In the genomic region with DNA sequence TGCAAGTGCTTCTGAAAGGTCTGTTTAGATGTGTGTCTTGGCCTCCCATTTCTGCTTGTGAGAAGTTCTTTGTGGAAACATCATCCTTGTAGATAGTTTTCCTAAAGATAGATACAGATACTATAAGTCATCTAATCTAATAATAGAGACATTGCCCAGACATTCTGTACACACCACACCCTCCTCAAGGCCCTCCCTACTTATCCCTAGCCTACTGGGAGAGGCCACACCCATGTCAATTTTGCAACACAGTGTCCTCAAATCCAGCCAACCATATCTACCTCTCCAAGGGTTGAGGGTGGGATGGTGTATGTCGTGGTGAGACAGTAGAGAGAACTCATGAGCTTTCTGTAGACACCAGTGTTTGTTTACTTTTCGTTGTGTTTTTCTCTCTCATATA, we compare ENCODE assay signal across 21 cellular contexts. TPM values are rescaled to one million over a fixed set of nuclear protein-coding genes. Genes with fewer than 3 reads are reported as not detected.
A peak's percentile ranks its signal among the peaks of the same experiment; 100 is the strongest.
DNase-seq lines count a peak whose midpoint lies in the region; ATAC-seq and TF ChIP-seq lines count a peak whose summit lies in the region.
"Had no signal": no experiment of that assay in that cellular context is flagged by ENCODE, and none has a peak within 500 bp of the region (broad histone marks: within the 10 kb centered on the region; RNA-seq: fewer than 3 reads in every experiment).

No MANE protein-coding gene starts in this region.

- H3K36me3 Mint-ChIP-seq in activated T-cell treated with anti-CD3 and anti-CD28 coated beads, Interleukin-2, amount 50 U/mL, for 72 hours (ENCODE audit: insufficient read depth in 2 of 2) = peaks cover 0 to 9% of the 10 kb centered on the region in 2 donors
- peaks cover 59% of the 10 kb centered on the region for H3K36me3 Mint-ChIP-seq in activated T-helper 17 cell treated with anti-CD3 and anti-CD28 coated beads, Interleukin-2, amount 50 U/mL, for 72 hours (ENCODE audit: low read depth)

- H3K4me1 Mint-ChIP-seq in activated T-cell treated with anti-CD3 and anti-CD28 coated beads, Interleukin-2, amount 50 U/mL, for 72 hours (ENCODE audit: low read depth) = peaks cover 9% of the 10 kb centered on the region
- peaks cover 7% of the 10 kb centered on the region for H3K4me1 Mint-ChIP-seq in activated T-helper 17 cell treated with anti-CD3 and anti-CD28 coated beads, Interleukin-2, amount 50 U/mL, for 72 hours
- H3K4me1 Mint-ChIP-seq: mesothelial cell of epicardium had no signal

- no peaks in the 10 kb centered on the region for H3K27me3 ChIP-seq in skeletal muscle tissue (ENCODE audit: control insufficient read depth in 3 of 3, insufficient read depth in 3 of 3, low read length in 3 of 3)

- H3K9me3 Mint-ChIP-seq in activated T-cell treated with anti-CD3 and anti-CD28 coated beads, Interleukin-2, amount 50 U/mL, for 72 hours = no peaks in the 10 kb centered on the region
- no peaks in the 10 kb centered on the region for H3K9me3 Mint-ChIP-seq in activated T-helper 17 cell treated with anti-CD3 and anti-CD28 coated beads, Interleukin-2, amount 50 U/mL, for 72 hours
- H3K9me3 Mint-ChIP-seq: CD8-positive, alpha-beta T cell; mesothelial cell of epicardium had no signal

- H3K27ac Mint-ChIP-seq in activated T-cell treated with anti-CD3 and anti-CD28 coated beads, Interleukin-2, amount 50 U/mL, for 72 hours = peak overlapping the region; percentile 38
- peak overlapping the region; percentile 56 for H3K27ac Mint-ChIP-seq in activated T-helper 17 cell treated with anti-CD3 and anti-CD28 coated beads, Interleukin-2, amount 50 U/mL, for 72 hours
- H3K27ac Mint-ChIP-seq: CD8-positive, alpha-beta T cell; mesothelial cell of epicardium had no signal

- H3K27me3 Mint-ChIP-seq in activated T-cell treated with anti-CD3 and anti-CD28 coated beads, Interleukin-2, amount 50 U/mL, for 72 hours (ENCODE audit: low read depth) = no peaks in the 10 kb centered on the region
- no peaks in the 10 kb centered on the region for H3K27me3 Mint-ChIP-seq in activated T-helper 17 cell treated with anti-CD3 and anti-CD28 coated beads, Interleukin-2, amount 50 U/mL, for 72 hours

- peaks cover 0 to 7% (median 0%) of the 10 kb centered on the region in 3 donors for H3K4me1 ChIP-seq in skeletal muscle tissue (ENCODE audit: control insufficient read depth in 3 of 3, insufficient read depth in 3 of 3, low read length in 3 of 3)

- no peak overlapping the region for H3K4me3 Mint-ChIP-seq in activated T-cell treated with anti-CD3 and anti-CD28 coated beads, Interleukin-2, amount 50 U/mL, for 72 hours
- H3K4me3 Mint-ChIP-seq in activated T-helper 17 cell treated with anti-CD3 and anti-CD28 coated beads, Interleukin-2, amount 50 U/mL, for 72 hours = no peak overlapping the region
- H3K4me3 Mint-ChIP-seq: CD8-positive, alpha-beta T cell; mesothelial cell of epicardium had no signal

- peak in 1 of 2 donors; percentile 4 for ATAC-seq in activated T-cell treated with anti-CD3 and anti-CD28 coated beads, Interleukin-2, amount 50 U/mL, for 72 hours (replicated peaks in 1 of 2)
- ATAC-seq in activated T-helper 17 cell treated with anti-CD3 and anti-CD28 coated beads, Interleukin-2, amount 50 U/mL, for 72 hours (replicated peaks) = no peak
- ATAC-seq in GM21619 (IDR thresholded peaks at IDR 0.05; ENCODE audit: unreplicated experiment) (no peak), GM21825 (IDR thresholded peaks at IDR 0.05; ENCODE audit: unreplicated experiment) (no peak)
- ATAC-seq: CD8-positive, alpha-beta T cell; left cardiac atrium had no signal

- no peak for TF ChIP-seq CTCF in fibroblast of villous mesenchyme (IDR thresholded peaks at IDR 0.05; ENCODE audit: insufficient read depth, low read depth, low read length)

- no peak for DNase-seq in activated T-cell treated with anti-CD3 and anti-CD28 coated beads, Interleukin-2, amount 50 U/mL, for 72 hours
- DNase-seq in activated T-cell treated with anti-CD3 and anti-CD28 coated beads, Interleukin-2, amount 50 U/mL, for 1 hour = no peak
- DNase-seq in fibroblast of villous mesenchyme (ENCODE audit: low read depth) (peak; percentile 11), COLO829 (ENCODE audit: low spot score) (no peak)
- DNase-seq: activated CD4-positive, CD25-positive, alpha-beta regulatory T cell; activated effector memory CD4-positive, alpha-beta T cell treated with Interleukin-2 at 50 U/mL for 16 hours; CD8-positive, alpha-beta T cell; KBM-7; left cardiac atrium; NCI-H1930; NK-92 treated with Interleukin-12 subunit alpha and Interleukin-12 subunit beta, amount 100 ng/mL, for 24 hours; posterior cingulate gyrus; stimulated activated CD4-positive, alpha-beta T cell treated with anti-CD3 and anti-CD28 coated beads, Interleukin-2, amount 100 ng/mL, for 24 hours; stimulated activated naive CD4-positive, alpha-beta T cell treated with Interleukin-2 at 50 U/mL for 16 hours; T-helper 9 cell had no signal

- peak overlapping the region; percentile 22 for H3K27ac ChIP-seq in skeletal muscle tissue (ENCODE audit: low read depth, low read length)
- H3K27ac ChIP-seq: skin epidermis had no signal

- no peak overlapping the region for H3K4me3 ChIP-seq in fibroblast of villous mesenchyme (ENCODE audit: low read depth, low read length)
- H3K4me3 ChIP-seq in skeletal muscle tissue (ENCODE audit: low read length in 3 of 3) = no peak overlapping the region
- H3K4me3 ChIP-seq: skin epidermis had no signal

- peaks cover 16 to 30% (median 29%) of the 10 kb centered on the region in 3 donors for H3K36me3 ChIP-seq in skeletal muscle tissue (ENCODE audit: control insufficient read depth in 3 of 3, insufficient read depth in 3 of 3, low read length in 3 of 3)

- H3K9me3 ChIP-seq in skeletal muscle tissue (ENCODE audit: control insufficient read depth in 3 of 3, low read length in 3 of 3) = no peaks in the 10 kb centered on the region

- no peak overlapping the region for H3K9ac ChIP-seq in skeletal muscle tissue (ENCODE audit: low read depth in 1 of 3, low read length in 3 of 3)

RNA-seq across cellular contexts. Expression of a gene that starts 6.2 kb away (rescaled TPM):
- total RNA-seq in activated T-cell treated with anti-CD3 and anti-CD28 coated beads, Interleukin-2, amount 50 U/mL, for 72 hours = 10 to 100 TPM in 1 of 2 donors, 1 to 10 TPM in 1; 9.9 to 12.2 TPM
- 1 to 10 TPM; 5.5 to 8.7 TPM for total RNA-seq in activated T-helper 17 cell treated with anti-CD3 and anti-CD28 coated beads, Interleukin-2, amount 50 U/mL, for 72 hours
- total RNA-seq in fibroblast of villous mesenchyme = 14.2 and 17.3 TPM in 2 replicates
- 16.2 TPM for total RNA-seq in skeletal muscle tissue

RNA-seq across cellular contexts. Expression of a gene that starts 6.6 kb away (rescaled TPM):
- total RNA-seq in activated T-cell treated with anti-CD3 and anti-CD28 coated beads, Interleukin-2, amount 50 U/mL, for 72 hours = 1 to 10 TPM; 6.7 to 8.2 TPM
- total RNA-seq in activated T-helper 17 cell treated with anti-CD3 and anti-CD28 coated beads, Interleukin-2, amount 50 U/mL, for 72 hours = 1 to 10 TPM; 5.3 to 8.2 TPM
- total RNA-seq in fibroblast of villous mesenchyme (8.4 and 16.4 TPM in 2 replicates), skeletal muscle tissue (2.1 TPM)

RNA-seq across cellular contexts. Expression of a gene that starts 39.0 kb away (rescaled TPM):
- under 1 TPM; 0.14 TPM for total RNA-seq in activated T-cell treated with anti-CD3 and anti-CD28 coated beads, Interleukin-2, amount 50 U/mL, for 72 hours
- total RNA-seq in activated T-helper 17 cell treated with anti-CD3 and anti-CD28 coated beads, Interleukin-2, amount 50 U/mL, for 72 hours = not detected
- 1.7 and 2.6 TPM in 2 replicates for total RNA-seq in fibroblast of villous mesenchyme
- 3.1 TPM for total RNA-seq in skeletal muscle tissue
